Comparison of ENCODE assay signal across 8 cellular contexts in the genomic region with DNA sequence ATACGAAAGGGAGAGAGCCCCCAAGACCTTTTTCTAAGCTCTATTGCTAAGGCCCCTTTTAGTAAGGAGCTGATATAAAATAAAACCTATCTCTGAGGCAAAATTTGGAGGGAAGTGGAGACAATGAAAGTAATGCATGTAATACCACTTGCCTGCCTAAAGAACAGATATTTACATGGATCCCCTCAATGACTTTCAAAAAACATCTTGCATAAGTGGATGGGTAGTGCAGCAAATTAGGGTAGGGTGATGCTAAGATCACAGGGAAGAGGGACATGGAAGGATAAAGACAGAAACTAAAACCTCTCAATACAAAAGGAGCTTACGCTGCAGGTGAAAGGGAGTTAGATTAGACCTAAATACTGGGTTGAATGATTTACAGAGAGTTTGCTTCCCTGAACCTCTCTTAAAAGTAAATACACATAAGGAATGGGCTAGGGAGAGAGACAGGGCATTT. TPM values are rescaled to one million over a fixed set of nuclear protein-coding genes. Genes with fewer than 3 reads are reported as not detected.
DNase-seq lines count a peak whose midpoint lies in the region; ATAC-seq and TF ChIP-seq lines count a peak whose summit lies in the region.

No MANE protein-coding gene starts in this region.

- WGBS in IMR-90 (ENCODE audit: extremely low coverage in 2 of 2, insufficient read length in 1 of 2), 2 experiments = no CpG with 5 or more reads among the region's 2 CpGs
- 91% methylated on average over 2 of the region's 2 CpGs for WGBS in mammary epithelial cell (ENCODE audit: low coverage, missing lambda C conversion rate)

- H3K4me3 ChIP-seq in ACC112 (ENCODE audit: low read depth, low read length) (peak overlapping the region; percentile 80), IMR-90 (ENCODE audit: insufficient read depth, low read depth, low read length) (peak overlapping the region; percentile 81), mammary epithelial cell (replicated peaks in 1 of 3; ENCODE audit: insufficient read depth in 1 of 3, low read depth in 2 of 3, low read length in 3 of 3) (peak overlapping the region; percentile 66 to 87 (median 75)), muscle layer of colon (ENCODE audit: low read depth in 1 of 2, low read length in 2 of 2) (peak overlapping the region; percentile 47 to 84)

- DNase-seq in IMR-90 = no peak
- DNase-seq in mammary epithelial cell = no peak
- DNase-seq in T-helper 9 cell = no peak
- DNase-seq in NCI-H510A treated with DMSO at 0.1 percent for 48 hours (lab: John Stamatoyannopoulos, UW) = no peak
- no peak for DNase-seq in ureter (ENCODE audit: low spot score)
- no peak for DNase-seq in GM10266 (ENCODE audit: extremely low spot score)

- H3K27ac ChIP-seq in ACC112 (ENCODE audit: low read depth, low read length) (peak overlapping the region; percentile 82), IMR-90 (ENCODE audit: insufficient read depth, low read length) (peak overlapping the region; percentile 75; the same call in 1 of the 2 replicates), mammary epithelial cell (ENCODE audit: insufficient read depth, low read depth, low read length) (peak overlapping the region; percentile 86), muscle layer of colon (ENCODE audit: low read depth, low read length) (peak overlapping the region; percentile 77)

- no peak overlapping the region for H4K91ac ChIP-seq in IMR-90 (ENCODE audit: insufficient read depth, low read depth, low read length)

- H2AFZ ChIP-seq in ACC112 (ENCODE audit: low read length, unreplicated experiment) (no peak overlapping the region), IMR-90 (replicated peaks; ENCODE audit: low read length, poor library complexity) (no peak overlapping the region), mammary epithelial cell (ENCODE audit: low read depth, low read length) (no peak overlapping the region)

- H3K18ac ChIP-seq in IMR-90 (ENCODE audit: low read depth, low read length) = no peak overlapping the region

- H3K9me3 ChIP-seq in IMR-90 (ENCODE audit: control insufficient read depth, insufficient read depth, low read length) (no peaks in the 10 kb centered on the region), mammary epithelial cell (replicated peaks; ENCODE audit: insufficient read depth, low read length) (no peaks in the 10 kb centered on the region), muscle layer of colon (ENCODE audit: low read length) (no peaks in the 10 kb centered on the region)

- CTCF ChIA-PET in IMR-90 (lab: Yijun Ruan, JAX) (no interaction called here), mammary epithelial cell (lab: Charles Lee; ENCODE audit: low non-redundant PET) (no interaction called here)

- peak overlapping the region; percentile 56 for H3K14ac ChIP-seq in IMR-90 (replicated peaks; ENCODE audit: low read depth, low read length)

- H3K79me1 ChIP-seq in IMR-90 (ENCODE audit: low read depth in 1 of 2, low read length in 2 of 2) = peaks cover 17 to 48% of the 10 kb centered on the region in 2 experiments; a peak in 3 of 4 replicates

- no peak for ATAC-seq in IMR-90 (ENCODE audit: low read depth)

- H3K4me1 ChIP-seq in ACC112 (ENCODE audit: control insufficient read depth, insufficient read depth, low read length, unreplicated experiment) (peaks cover 21% of the 10 kb centered on the region), IMR-90 (ENCODE audit: control insufficient read depth, insufficient read depth, low read length) (peaks cover 6% of the 10 kb centered on the region), mammary epithelial cell (ENCODE audit: insufficient read depth, low read length) (peaks cover 24% of the 10 kb centered on the region), muscle layer of colon (ENCODE audit: insufficient read depth, low read length) (peaks cover 15% of the 10 kb centered on the region)

- H2BK15ac ChIP-seq in IMR-90 (ENCODE audit: low read depth, low read length) = no peak overlapping the region

- TF ChIP-seq POLR2A in IMR-90 (IDR thresholded peaks at IDR 0.05; ENCODE audit: low read depth, low read length) = no peak

- peak overlapping the region; percentile 94 for H3K4me2 ChIP-seq in IMR-90 (ENCODE audit: low read depth, low read length)
- peak overlapping the region; percentile 93 for H3K4me2 ChIP-seq in mammary epithelial cell (ENCODE audit: insufficient read depth, low read depth, low read length)

- peak overlapping the region; percentile 93; the same call in 1 of the 2 replicates for H3K4ac ChIP-seq in IMR-90 (ENCODE audit: low read depth, low read length)

- H4K20me1 ChIP-seq in IMR-90 (ENCODE audit: insufficient read depth, low read length) (peaks cover 17% of the 10 kb centered on the region; the same call in 1 of the 2 replicates), mammary epithelial cell (ENCODE audit: insufficient read depth, low read length) (no peaks in the 10 kb centered on the region)

- H3K27me3 ChIP-seq in ACC112 (ENCODE audit: insufficient read depth, low read length) (no peaks in the 10 kb centered on the region), IMR-90 (ENCODE audit: control insufficient read depth, insufficient read depth, low read length) (no peaks in the 10 kb centered on the region), mammary epithelial cell (ENCODE audit: insufficient read depth, low read length) (no peaks in the 10 kb centered on the region), muscle layer of colon (ENCODE audit: control insufficient read depth in 1 of 2, insufficient read depth in 2 of 2, low read length in 2 of 2) (no peaks in the 10 kb centered on the region)

- peaks cover 16% of the 10 kb centered on the region for H3K79me2 ChIP-seq in ACC112 (ENCODE audit: control insufficient read depth, insufficient read depth, low read length, unreplicated experiment)
- peaks cover 38% of the 10 kb centered on the region for H3K79me2 ChIP-seq in mammary epithelial cell (ENCODE audit: insufficient read depth, low read length)

- intact Hi-C loops in IMR-90 (cut with micrococcal nuclease) = no loop called here
- intact Hi-C loops in mammary epithelial cell (cut with micrococcal nuclease) = no loop called here

- POLR2A ChIA-PET in IMR-90 (lab: Charles Lee; ENCODE audit: unreplicated experiment) = interaction anchor here (1.9 kb wide), 1 partner anchor 23 kb away, joined by 5 read pairs; a partner anchor contains a TSS

- H2AK9ac ChIP-seq in IMR-90 (replicated peaks; ENCODE audit: low read depth, low read length, poor library complexity) = peak overlapping the region; percentile 99

- dilution Hi-C loops in IMR-90 (cut with HindIII; ENCODE audit: low sequenced_read_pairs, unreplicated experiment) (no loop called here), mammary epithelial cell (cut with HindIII; ENCODE audit: low sequenced_read_pairs) (no loop called here)

- H2BK5ac ChIP-seq in IMR-90 (ENCODE audit: low read depth, low read length, poor library complexity, severe bottlenecking) = peak overlapping the region; percentile 83

- TF ChIP-seq CTCF in IMR-90 (conservative IDR thresholded peaks at IDR 0.05; ENCODE audit: low read depth, low read length) (no peak), mammary epithelial cell (conservative IDR thresholded peaks at IDR 0.05 in 1 of 2, IDR thresholded peaks at IDR 0.05 in 1 of 2; ENCODE audit: extremely low read depth in 1 of 2, insufficient read depth in 1 of 2, low read depth in 1 of 2, low read length in 2 of 2) (no peak), GM10266 (IDR thresholded peaks at IDR 0.05; ENCODE audit: control insufficient read depth, insufficient read depth, low read depth, missing control alignments) (no peak)

- no TSS peak for BruUV-seq in IMR-90 (replicated peaks; lab: Mats Ljungman, UMichigan)
- TSS peak; percentile 5 for BruUV-seq in mammary epithelial cell (replicated peaks; lab: Mats Ljungman, UMichigan)

- in situ Hi-C loops in IMR-90 (cut with MboI; ENCODE audit: low sequenced_read_pairs) (no loop called here), mammary epithelial cell (cut with MboI; ENCODE audit: low sequenced_read_pairs in 2 of 2) (no loop called here)

- H3K23ac ChIP-seq in IMR-90 (ENCODE audit: low read depth, low read length) = peak overlapping the region; percentile 64; the same call in 1 of the 2 replicates

- no peak overlapping the region for H4K5ac ChIP-seq in IMR-90 (ENCODE audit: low read depth, low read length)

- 0 out of 2 replicates have a peak, but pooled peaks cover 3% of the 10 kb centered on the region for H3K9me1 ChIP-seq in IMR-90 (ENCODE audit: insufficient read depth, low read length)

- peak overlapping the region in 1 of 2 experiments; percentile 95; a peak in 3 of 4 replicates for H4K8ac ChIP-seq in IMR-90 (ENCODE audit: low read depth in 2 of 2, low read length in 2 of 2)

- peaks cover 14% of the 10 kb centered on the region; the same call in 1 of the 2 replicates for H3K36me3 ChIP-seq in ACC112 (ENCODE audit: insufficient read depth, low read length)
- peaks cover 65% of the 10 kb centered on the region for H3K36me3 ChIP-seq in IMR-90 (ENCODE audit: control insufficient read depth, insufficient read depth, low read length)
- H3K36me3 ChIP-seq in mammary epithelial cell (ENCODE audit: insufficient read depth, low read length) = peaks cover 40% of the 10 kb centered on the region
- peaks cover 63% of the 10 kb centered on the region for H3K36me3 ChIP-seq in muscle layer of colon (ENCODE audit: insufficient read depth, low read length)

- H3K9ac ChIP-seq in IMR-90 (ENCODE audit: low read depth, low read length) (peak overlapping the region; percentile 87), mammary epithelial cell (ENCODE audit: insufficient read depth, low read length) (peak overlapping the region; percentile 89), muscle layer of colon (ENCODE audit: low read length) (peak overlapping the region; percentile 86)

- TF ChIP-seq RAD21 in IMR-90 (IDR thresholded peaks at IDR 0.05; ENCODE audit: low read length) = no peak

- H2BK20ac ChIP-seq in IMR-90 (ENCODE audit: low read depth, low read length) = no peak overlapping the region

- no peak overlapping the region for H2BK120ac ChIP-seq in IMR-90 (ENCODE audit: low read depth, low read length)

- H2AK5ac ChIP-seq in IMR-90 (ENCODE audit: low read depth, low read length) = no peak overlapping the region

- H3K56ac ChIP-seq in IMR-90 (ENCODE audit: extremely low read depth, insufficient read depth, low read length) = no peak overlapping the region

RNA-seq across cellular contexts. Expression of a gene that starts 1.1 kb away (rescaled TPM):
- 3.1 and 3.4 TPM in 2 replicates for total RNA-seq in IMR-90 (2012; rRNA removed)
- polyA plus RNA-seq in IMR-90 (2012; rRNA removed) = 23.5 and 23.7 TPM in 2 replicates
- 11.3 and 17.8 TPM in 2 replicates for polyA plus RNA-seq in IMR-90 (2012; cell fraction: cytosol; rRNA removed)
- 73.2 and 130 TPM in 2 replicates for polyA plus RNA-seq in IMR-90 (2012; cell fraction: nucleus; rRNA removed; ENCODE audit: low replicate concordance)
- 10 to 100 TPM; 10.2 to 14.9 TPM for total RNA-seq in mammary epithelial cell
- polyA plus RNA-seq in mammary epithelial cell = 8.4 TPM
- polyA minus RNA-seq in mammary epithelial cell = 19.8 TPM
- total RNA-seq in ureter = 39.3 TPM

RNA-seq across cellular contexts. Expression of a gene that starts 9.0 kb away (rescaled TPM):
- total RNA-seq in IMR-90 (2012; rRNA removed) = 130 and 131 TPM in 2 replicates
- 100.0 and 102 TPM in 2 replicates for polyA plus RNA-seq in IMR-90 (2012; rRNA removed)
- 114 and 116 TPM in 2 replicates for polyA plus RNA-seq in IMR-90 (2012; cell fraction: cytosol; rRNA removed)
- 108 and 144 TPM in 2 replicates for polyA plus RNA-seq in IMR-90 (2012; cell fraction: nucleus; rRNA removed; ENCODE audit: low replicate concordance)
- 10 to 100 TPM; 86.0 to 87.5 TPM for total RNA-seq in mammary epithelial cell
- polyA plus RNA-seq in mammary epithelial cell = 96.5 TPM
- 123 TPM for polyA minus RNA-seq in mammary epithelial cell
- 102 TPM for total RNA-seq in ureter

RNA-seq across cellular contexts. Expression of a gene that starts 9.3 kb away (rescaled TPM):
- total RNA-seq in IMR-90 (2012; rRNA removed) (47.9 and 48.9 TPM in 2 replicates), mammary epithelial cell (10 to 100 TPM; 19.8 to 42.3 TPM), ureter (37.8 TPM)
- polyA plus RNA-seq in IMR-90 (2012; rRNA removed) (40.3 and 43.8 TPM in 2 replicates), mammary epithelial cell (37.5 TPM)
- polyA plus RNA-seq in IMR-90 (2012; cell fraction: cytosol; rRNA removed) = 26.6 and 38.5 TPM in 2 replicates
- polyA plus RNA-seq in IMR-90 (2012; cell fraction: nucleus; rRNA removed; ENCODE audit: low replicate concordance) = 75.0 and 118 TPM in 2 replicates
- polyA minus RNA-seq in mammary epithelial cell = 41.0 TPM

RNA-seq across cellular contexts. Expression of a gene that starts 22.8 kb away (rescaled TPM):
- total RNA-seq in IMR-90 (2012; rRNA removed) = 23.1 and 25.5 TPM in 2 replicates
- 36.9 and 37.7 TPM in 2 replicates for polyA plus RNA-seq in IMR-90 (2012; rRNA removed)
- polyA plus RNA-seq in IMR-90 (2012; cell fraction: cytosol; rRNA removed) = 21.2 and 32.2 TPM in 2 replicates
- polyA plus RNA-seq in IMR-90 (2012; cell fraction: nucleus; rRNA removed; ENCODE audit: low replicate concordance) = 85.6 and 101 TPM in 2 replicates
- 10 to 100 TPM; 26.7 to 55.5 TPM for total RNA-seq in mammary epithelial cell
- polyA plus RNA-seq in mammary epithelial cell = 49.5 TPM
- 56.9 TPM for polyA minus RNA-seq in mammary epithelial cell
- 109 TPM for total RNA-seq in ureter

RNA-seq across cellular contexts. Expression of a gene that starts 30.0 kb away (rescaled TPM):
- total RNA-seq in IMR-90 (2012; rRNA removed) = 95.9 and 99.2 TPM in 2 replicates
- 55.9 and 57.6 TPM in 2 replicates for polyA plus RNA-seq in IMR-90 (2012; rRNA removed)
- 28.8 and 44.4 TPM in 2 replicates for polyA plus RNA-seq in IMR-90 (2012; cell fraction: cytosol; rRNA removed)
- polyA plus RNA-seq in IMR-90 (2012; cell fraction: nucleus; rRNA removed; ENCODE audit: low replicate concordance) = 24.9 and 39.9 TPM in 2 replicates
- total RNA-seq in mammary epithelial cell = 100 to 1,000 TPM in 1 of 2 donors, 10 to 100 TPM in 1; 58.8 to 113 TPM
- 104 TPM for polyA plus RNA-seq in mammary epithelial cell
- polyA minus RNA-seq in mammary epithelial cell = 138 TPM
- total RNA-seq in ureter = 61.7 TPM
